ENCODE assay signal across 8 cellular contexts in genomic region chr6:107488875-107489635, GRCh38. TPM values are rescaled to one million over a fixed set of nuclear protein-coding genes. Genes with fewer than 3 reads are reported as not detected.
DNase-seq lines count a peak whose midpoint lies in the region; ATAC-seq, FAIRE-seq and TF ChIP-seq lines count a peak whose summit lies in the region.

No MANE protein-coding gene starts in this region.

- no peak for ATAC-seq in CD4-positive, alpha-beta T cell (ENCODE audit: poor library complexity)
- peak; percentile 13 for ATAC-seq in HCT116
- no peak for ATAC-seq in central memory CD8-positive, alpha-beta T cell (replicated peaks; ENCODE audit: extremely low read depth, poor library complexity, severe bottlenecking)
- no peak for ATAC-seq in HG02678 (IDR thresholded peaks at IDR 0.05; ENCODE audit: unreplicated experiment)
- no peak for ATAC-seq in GM19467 (IDR thresholded peaks at IDR 0.05; ENCODE audit: unreplicated experiment)

- H3K4me3 ChIP-seq in HCT116 (replicated peaks in 1 of 2; ENCODE audit: low read depth in 1 of 2, low read length in 2 of 2) (peak overlapping the region; percentile 75 to 79), SJSA1 (peak overlapping the region; percentile 49), kidney (ENCODE audit: low read length in 2 of 2) (peak overlapping the region; percentile 65 to 73)

- peak overlapping the region; percentile 94 for H3K4me3 Mint-ChIP-seq in CD4-positive, alpha-beta T cell
- peak overlapping the region; percentile 90 for H3K4me3 Mint-ChIP-seq in central memory CD8-positive, alpha-beta T cell

- intact Hi-C loops in CD4-positive, alpha-beta T cell (cut with DNase I, micrococcal nuclease), result no loop called here
- intact Hi-C loops in HCT116 (cut with micrococcal nuclease), result no loop called here
- intact Hi-C loops in kidney (cut with DNase I), result no loop called here

- H3K9me2 ChIP-seq in HCT116 (ENCODE audit: insufficient read depth), result no peaks in the 10 kb centered on the region

- H3K79me2 ChIP-seq in HCT116 (ENCODE audit: insufficient read depth, low read length), result no peaks in the 10 kb centered on the region

- peaks cover 56% of the 10 kb centered on the region for H3K27me3 Mint-ChIP-seq in CD4-positive, alpha-beta T cell
- peaks cover 53% of the 10 kb centered on the region for H3K27me3 Mint-ChIP-seq in central memory CD8-positive, alpha-beta T cell

- TF ChIP-seq POLR2A in HCT116 (IDR thresholded peaks at IDR 0.05; ENCODE audit: borderline replicate concordance, extremely low read depth, insufficient read depth, insufficient read length), result no peak

- DNase-seq in CD4-positive, alpha-beta T cell, result peak in 3 of 10 experiments; percentile 1 to 34 (median 9)
- no peak for DNase-seq in HCT116 (ENCODE audit: low read depth, low spot score)
- DNase-seq in SJSA1 (ENCODE audit: low read depth in 1 of 2, low spot score in 2 of 2), result peak; percentile 35 to 43
- DNase-seq in central memory CD8-positive, alpha-beta T cell (ENCODE audit: low spot score in 2 of 2), result no peak
- DNase-seq in kidney, result peak; percentile 84
- DNase-seq in stimulated activated CD4-positive, alpha-beta T cell treated with anti-CD3 and anti-CD28 coated beads, Interleukin-12 subunit alpha, Interleukin-12 subunit beta, amount 100 ng/mL, for 4 hours, result peak; percentile 12

- H3K9me3 Mint-ChIP-seq in CD4-positive, alpha-beta T cell, result no peaks in the 10 kb centered on the region
- H3K9me3 Mint-ChIP-seq in central memory CD8-positive, alpha-beta T cell, result no peaks in the 10 kb centered on the region

- H3K9ac ChIP-seq in HCT116 (ENCODE audit: low read length) (peak overlapping the region; percentile 48), kidney (ENCODE audit: low read length in 2 of 2) (peak overlapping the region in 1 of 2 donors; percentile 28)

- no peak for TF ChIP-seq RAD21 in HCT116 (IDR thresholded peaks at IDR 0.05; ENCODE audit: low read depth)

- H3K36me3 ChIP-seq in HCT116 (ENCODE audit: control insufficient read depth in 1 of 2, insufficient read depth in 2 of 2, low read length in 2 of 2) (no peaks in the 10 kb centered on the region), SJSA1 (no peaks in the 10 kb centered on the region), kidney (ENCODE audit: control insufficient read depth in 1 of 2, insufficient read depth in 2 of 2, low read length in 2 of 2) (no peaks in the 10 kb centered on the region)

- peaks cover 79% of the 10 kb centered on the region for H3K27me3 ChIP-seq in CD4-positive, alpha-beta T cell (ENCODE audit: control insufficient read depth, insufficient read depth, low read length)
- H3K27me3 ChIP-seq in HCT116 (ENCODE audit: insufficient read depth, low read length) (no peaks in the 10 kb centered on the region), SJSA1 (replicated peaks) (peaks cover 65% of the 10 kb centered on the region)

- H4K20me1 ChIP-seq in HCT116 (ENCODE audit: insufficient read depth), result no peaks in the 10 kb centered on the region

- H3K27ac ChIP-seq in CD4-positive, alpha-beta T cell (ENCODE audit: low read depth, low read length), result no peak overlapping the region
- H3K27ac ChIP-seq in HCT116 (ENCODE audit: low read depth, low read length) (peak overlapping the region; percentile 29; the same call in 1 of the 2 replicates), SJSA1 (no peak overlapping the region), kidney (ENCODE audit: low read depth in 2 of 2, low read length in 2 of 2) (peak overlapping the region; percentile 29 to 54)

- no peak for FAIRE-seq in kidney (lab: Jason Lieb, UNC)

- POLR2A ChIA-PET in CD4-positive, alpha-beta T cell (lab: Charles Lee), result interaction anchor here (2.9 kb wide), 1 partner anchor 29 kb away, joined by 9 read pairs; the partner anchor contains the start of gene PDSS2
- POLR2A ChIA-PET in HCT116 (lab: Charles Lee), result no interaction called here

- no peaks in the 10 kb centered on the region for H3K9me3 ChIP-seq in CD4-positive, alpha-beta T cell (ENCODE audit: control insufficient read depth, low read length)
- H3K9me3 ChIP-seq in HCT116 (ENCODE audit: control insufficient read depth in 1 of 2, insufficient read depth in 1 of 2, low read depth in 1 of 2, low read length in 2 of 2) (no peaks in the 10 kb centered on the region), SJSA1 (replicated peaks) (no peaks in the 10 kb centered on the region), kidney (ENCODE audit: control insufficient read depth in 1 of 2, low read length in 2 of 2) (no peaks in the 10 kb centered on the region)

- RAD21 ChIA-PET in HCT116 (lab: Charles Lee; ENCODE audit: low non-redundant PET in 1 of 2, low total read pairs in 2 of 2, uncharacterized antibody in 2 of 2, unreplicated experiment in 2 of 2), result no interaction called here

- H3K4me2 ChIP-seq in HCT116 (ENCODE audit: low read length), result peak overlapping the region; percentile 89

- no peak overlapping the region for H3K27ac Mint-ChIP-seq in CD4-positive, alpha-beta T cell
- peak overlapping the region; percentile 77 for H3K27ac Mint-ChIP-seq in central memory CD8-positive, alpha-beta T cell (ENCODE audit: low read depth)

- CTCF ChIA-PET in CD4-positive, alpha-beta T cell (lab: Charles Lee), result interaction anchor here (0.8 kb wide), 1 partner anchor 30 kb away, joined by 3 read pairs; the partner anchor contains the start of gene PDSS2
- CTCF ChIA-PET in HCT116 (lab: Charles Lee), result interaction anchor here (1.2 kb wide), 1 partner anchor 140 kb away, joined by 3 read pairs; no protein-coding TSS in a partner anchor

- H3K4me1 Mint-ChIP-seq in CD4-positive, alpha-beta T cell (ENCODE audit: low read depth), result peaks cover 24% of the 10 kb centered on the region
- peaks cover 15% of the 10 kb centered on the region for H3K4me1 Mint-ChIP-seq in central memory CD8-positive, alpha-beta T cell

- TF ChIP-seq CTCF in CD4-positive, alpha-beta T cell (IDR thresholded peaks at IDR 0.05), result no peak
- TF ChIP-seq CTCF in HCT116 (IDR thresholded peaks at IDR 0.05 in 2 of 3, conservative IDR thresholded peaks at IDR 0.05 in 1 of 3; ENCODE audit: borderline replicate concordance in 1 of 3, insufficient read depth in 1 of 3, low read depth in 2 of 3, low read length in 2 of 3) (no peak), kidney (IDR thresholded peaks at IDR 0.05; ENCODE audit: borderline replicate concordance, extremely low read depth, insufficient read depth) (no peak)

- H3K36me3 Mint-ChIP-seq in CD4-positive, alpha-beta T cell (ENCODE audit: low read depth), result peaks cover 5% of the 10 kb centered on the region
- H3K36me3 Mint-ChIP-seq in central memory CD8-positive, alpha-beta T cell (ENCODE audit: insufficient read depth), result peaks cover 4% of the 10 kb centered on the region

- peaks cover 17 to 26% of the 10 kb centered on the region in 2 experiments for H3K4me1 ChIP-seq in HCT116 (ENCODE audit: control insufficient read depth in 1 of 2, insufficient read depth in 2 of 2, low read length in 2 of 2)
- H3K4me1 ChIP-seq in SJSA1 (replicated peaks), result peaks cover 28% of the 10 kb centered on the region
- peaks cover 10 to 13% of the 10 kb centered on the region in 2 donors for H3K4me1 ChIP-seq in kidney (ENCODE audit: control insufficient read depth in 1 of 2, insufficient read depth in 1 of 2, low read depth in 1 of 2, low read length in 2 of 2)

- H2AFZ ChIP-seq in HCT116 (ENCODE audit: low read depth, low read length, poor library complexity, severe bottlenecking), result peak overlapping the region; percentile 5

- no TSS peak for BruUV-seq in HCT116 (replicated peaks; lab: Mats Ljungman, UMichigan)

TF ChIP-seq in HCT116, 20 proteins besides CTCF, POLR2A, EP300 and RAD21:
- TF ChIP-seq EZH2 (IDR thresholded peaks at IDR 0.05) (no peak), MAX (IDR thresholded peaks at IDR 0.05) (peak; percentile 7; the same call in 1 of the 2 replicates)

RNA-seq across cellular contexts. Expression of gene SOBP, which starts 0.9 kb away (rescaled TPM):
- under 1 TPM; 0.05 to 0.17 TPM for total RNA-seq in CD4-positive, alpha-beta T cell
- total RNA-seq in HCT116 (2021; ENCODE audit: unreplicated experiment) (2.6 TPM), kidney (9.5 TPM)
- polyA plus RNA-seq in HCT116 (2012), result 0.45 and 0.91 TPM in 2 replicates
- 0.31 and 1.4 TPM in 2 replicates for total RNA-seq in SJSA1 (2014; rRNA removed; shearing (Covaris generic))
- polyA plus RNA-seq in kidney (ENCODE audit: insufficient read depth, low read depth, low replicate concordance), result 5.4 TPM

RNA-seq across cellular contexts. Expression of gene PDSS2, which starts 29.7 kb away (rescaled TPM):
- 1 to 10 TPM; 5.8 to 6.6 TPM for total RNA-seq in CD4-positive, alpha-beta T cell
- 12.2 TPM for total RNA-seq in HCT116 (2021; ENCODE audit: unreplicated experiment)
- polyA plus RNA-seq in HCT116 (2012), result 6.2 and 7.7 TPM in 2 replicates
- total RNA-seq in SJSA1 (2014; rRNA removed; shearing (Covaris generic)), result 11.5 and 11.9 TPM in 2 replicates
- total RNA-seq in kidney, result 16.4 TPM
- polyA plus RNA-seq in kidney (ENCODE audit: insufficient read depth, low read depth, low replicate concordance), result 20.7 TPM

Comparison
In these comparisons a context has a peak if more than half of its experiments do, and no peak if none do; other contexts are left out.
1. DNase-seq: peak in SJSA1 (2 of 2), kidney (single experiment) and stimulated activated CD4-positive, alpha-beta T cell treated with anti-CD3 and anti-CD28 coated beads, Interleukin-12 subunit alpha, Interleukin-12 subunit beta, amount 100 ng/mL, for 4 hours (single experiment); none in HCT116 (single experiment) and central memory CD8-positive, alpha-beta T cell (0 of 2).
2. H3K27ac ChIP-seq: peak in HCT116 (single experiment) and kidney (2 of 2); none in CD4-positive, alpha-beta T cell (single experiment) and SJSA1 (single experiment).
3. Peak in every context shown above with its lines, with median percentiles within 50 percentile points of each other: H3K4me3 ChIP-seq.